In the genomic region with DNA sequence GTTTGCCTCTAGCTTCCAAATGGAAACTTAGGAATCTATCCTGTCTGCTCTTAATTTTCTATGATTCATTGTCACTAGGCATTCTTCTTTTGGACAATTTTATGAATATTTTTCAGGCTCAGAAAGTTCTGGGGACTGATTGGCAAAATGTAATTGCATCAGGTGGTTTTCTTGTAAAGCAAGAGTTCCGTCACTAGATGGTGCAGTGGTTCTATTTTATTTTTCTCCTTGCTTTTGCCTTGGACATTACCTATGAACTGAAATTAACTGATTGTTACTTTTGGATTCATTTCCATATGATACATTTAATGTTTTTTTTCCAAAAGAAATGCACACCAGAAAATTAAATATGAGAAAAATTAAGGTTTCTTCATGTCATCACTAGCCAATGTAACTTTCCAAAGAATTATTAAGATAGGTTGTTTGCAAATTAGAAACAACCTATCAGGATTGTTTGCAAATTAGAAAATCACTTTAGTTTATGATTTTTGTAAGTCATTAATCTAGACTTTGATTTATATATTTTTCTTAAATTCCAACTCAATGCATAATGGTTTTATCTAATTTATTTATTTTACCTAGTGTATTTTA, we compare ENCODE assay signal across 8 cellular contexts. TPM values are rescaled to one million over a fixed set of nuclear protein-coding genes. Genes with fewer than 3 reads are reported as not detected.
DNase-seq lines count a peak whose midpoint lies in the region; ATAC-seq and TF ChIP-seq lines count a peak whose summit lies in the region.

No MANE protein-coding gene starts in this region.

- peak; percentile 47 for TF ChIP-seq CTCF in GM12865 (IDR thresholded peaks at IDR 0.05; ENCODE audit: insufficient read depth, low read depth, low read length, missing control alignments)

- no peak overlapping the region for H3K4me3 ChIP-seq in GM12865 (ENCODE audit: low read depth, low read length)

- ATAC-seq in HG02840 (IDR thresholded peaks at IDR 0.05; ENCODE audit: low FRiP score, unreplicated experiment) (no peak), GM18861 (IDR thresholded peaks at IDR 0.05; ENCODE audit: unreplicated experiment) (no peak)

- DNase-seq in A172 (ENCODE audit: low spot score) (peak; percentile 77), GM12865 (ENCODE audit: low read depth) (peak; percentile 62), NCI-H2171 treated with DMSO at 0.1 percent for 48 hours (lab: John Stamatoyannopoulos, UW) (peak; percentile 58), cerebellum (ENCODE audit: low spot score) (peak; percentile 9), myocyte (ENCODE audit: low read depth) (peak; percentile 74)
- DNase-seq in activated CD8-positive, alpha-beta memory T cell treated with anti-CD3 and anti-CD28 coated beads for 24 hours: no peak

RNA-seq across cellular contexts. Expression of gene TMEM170B, which starts 48.0 kb away (rescaled TPM):
- total RNA-seq in A172 (2014; rRNA removed; shearing (Covaris generic)): 3.2 and 4.0 TPM in 2 replicates
- total RNA-seq in cerebellum (42.9 TPM), myocyte (8.5 and 8.7 TPM in 2 replicates)
- 3.0 TPM for polyA plus RNA-seq in myocyte (2012)
